In genomic region chr5:157100140-157100679, GRCh38 we compare ENCODE assay signal across 8 cellular contexts. TPM values are rescaled to one million over a fixed set of nuclear protein-coding genes. Genes with fewer than 3 reads are reported as not detected.
DNase-seq lines count a peak whose midpoint lies in the region; ATAC-seq, FAIRE-seq and TF ChIP-seq lines count a peak whose summit lies in the region.

No MANE protein-coding gene starts in this region.

- H3K4me1 Mint-ChIP-seq in activated T-helper 17 cell treated with anti-CD3 and anti-CD28 coated beads, Interleukin-2, amount 50 U/mL, for 72 hours = peaks cover 9% of the 10 kb centered on the region
- peaks cover 38 to 47% of the 10 kb centered on the region in 2 donors for H3K4me1 Mint-ChIP-seq in natural killer cell treated with Interleukin-12 subunit alpha and Interleukin-12 subunit beta and Interleukin-15 and Interleukin-18, amount 100 ng/mL, for 72 hours (ENCODE audit: low read depth in 2 of 2)
- no peaks in the 10 kb centered on the region for H3K4me1 Mint-ChIP-seq in Caco-2 (ENCODE audit: low read depth, unreplicated experiment)

- no peaks in the 10 kb centered on the region for H3K4me1 ChIP-seq in Caco-2

- H3K36me3 ChIP-seq in Caco-2 (ENCODE audit: control insufficient read depth, insufficient read depth, low read length) = no peaks in the 10 kb centered on the region

- H3K27ac Mint-ChIP-seq in activated T-helper 17 cell treated with anti-CD3 and anti-CD28 coated beads, Interleukin-2, amount 50 U/mL, for 72 hours = peak overlapping the region; percentile 78
- H3K27ac Mint-ChIP-seq in natural killer cell treated with Interleukin-12 subunit alpha and Interleukin-12 subunit beta and Interleukin-15 and Interleukin-18, amount 100 ng/mL, for 72 hours = peak overlapping the region; percentile 97 to 99
- no peak overlapping the region for H3K27ac Mint-ChIP-seq in Caco-2 (ENCODE audit: unreplicated experiment)

- intact Hi-C loops in Caco-2 (cut with micrococcal nuclease; ENCODE audit: unreplicated experiment) = no loop called here

- H3K9me3 Mint-ChIP-seq in activated T-helper 17 cell treated with anti-CD3 and anti-CD28 coated beads, Interleukin-2, amount 50 U/mL, for 72 hours = no peaks in the 10 kb centered on the region
- H3K9me3 Mint-ChIP-seq in natural killer cell treated with Interleukin-12 subunit alpha and Interleukin-12 subunit beta and Interleukin-15 and Interleukin-18, amount 100 ng/mL, for 72 hours = no peaks in the 10 kb centered on the region
- no peaks in the 10 kb centered on the region for H3K9me3 Mint-ChIP-seq in Caco-2 (ENCODE audit: unreplicated experiment)

- ATAC-seq in GM18858 (IDR thresholded peaks at IDR 0.05; ENCODE audit: unreplicated experiment) (peak; percentile 72), HG03280 (IDR thresholded peaks at IDR 0.05; ENCODE audit: unreplicated experiment) (no peak)
- peak; percentile 94 for ATAC-seq in activated T-helper 17 cell treated with anti-CD3 and anti-CD28 coated beads, Interleukin-2, amount 50 U/mL, for 72 hours (replicated peaks)
- ATAC-seq in natural killer cell treated with Interleukin-12 subunit alpha and Interleukin-12 subunit beta and Interleukin-15 and Interleukin-18, amount 100 ng/mL, for 72 hours = peak; percentile 88 to 89

- H3K36me3 Mint-ChIP-seq in activated T-helper 17 cell treated with anti-CD3 and anti-CD28 coated beads, Interleukin-2, amount 50 U/mL, for 72 hours (ENCODE audit: low read depth) = peaks cover 45% of the 10 kb centered on the region
- peaks cover 40% of the 10 kb centered on the region for H3K36me3 Mint-ChIP-seq in natural killer cell treated with Interleukin-12 subunit alpha and Interleukin-12 subunit beta and Interleukin-15 and Interleukin-18, amount 100 ng/mL, for 72 hours
- H3K36me3 Mint-ChIP-seq in Caco-2 (ENCODE audit: insufficient read depth, unreplicated experiment) = no peaks in the 10 kb centered on the region

- POLR2A ChIA-PET in Caco-2 (lab: Charles Lee) = no interaction called here

- no peak for TF ChIP-seq CTCF in Caco-2 (IDR thresholded peaks at IDR 0.05; ENCODE audit: insufficient read depth in 1 of 2, low read depth in 1 of 2, low read length in 1 of 2, severe bottlenecking in 1 of 2, unreplicated experiment in 1 of 2)

- BruUV-seq in Caco-2 (replicated peaks; lab: Mats Ljungman, UMichigan) = no TSS peak

- H3K9me3 ChIP-seq in Caco-2 = no peaks in the 10 kb centered on the region

- H3K4me3 Mint-ChIP-seq in activated T-helper 17 cell treated with anti-CD3 and anti-CD28 coated beads, Interleukin-2, amount 50 U/mL, for 72 hours = peak overlapping the region; percentile 48
- H3K4me3 Mint-ChIP-seq in natural killer cell treated with Interleukin-12 subunit alpha and Interleukin-12 subunit beta and Interleukin-15 and Interleukin-18, amount 100 ng/mL, for 72 hours = peak overlapping the region; percentile 94
- H3K4me3 Mint-ChIP-seq in Caco-2 (ENCODE audit: unreplicated experiment) = no peak overlapping the region

- no peaks in the 10 kb centered on the region for H3K27me3 Mint-ChIP-seq in activated T-helper 17 cell treated with anti-CD3 and anti-CD28 coated beads, Interleukin-2, amount 50 U/mL, for 72 hours
- no peaks in the 10 kb centered on the region for H3K27me3 Mint-ChIP-seq in natural killer cell treated with Interleukin-12 subunit alpha and Interleukin-12 subunit beta and Interleukin-15 and Interleukin-18, amount 100 ng/mL, for 72 hours
- no peaks in the 10 kb centered on the region for H3K27me3 Mint-ChIP-seq in Caco-2 (ENCODE audit: insufficient read depth, unreplicated experiment)

- CTCF ChIA-PET in Caco-2 (lab: Charles Lee) = no interaction called here

- FAIRE-seq in HTR-8/SVneo (lab: Jason Lieb, UNC) = peak; percentile 13

- DNase-seq in HTR-8/SVneo (ENCODE audit: insufficient read length, low spot score) = no peak
- DNase-seq in natural killer cell treated with Interleukin-12 subunit alpha and Interleukin-12 subunit beta and Interleukin-15 and Interleukin-18, amount 100 ng/mL, for 72 hours (ENCODE audit: low spot score) = peak; percentile 64
- no peak for DNase-seq in DMS153 (lab: John Stamatoyannopoulos, UW)
- DNase-seq in Caco-2 = no peak
- no peak for DNase-seq in D341Med (ENCODE audit: low spot score)

- no peaks in the 10 kb centered on the region for H3K27me3 ChIP-seq in Caco-2 (replicated peaks; ENCODE audit: control insufficient read depth, insufficient read depth, low read length)

- no peak overlapping the region for H3K4me3 ChIP-seq in Caco-2 (ENCODE audit: low read depth, low read length)

RNA-seq across cellular contexts. Expression of gene HAVCR2, which starts 8.6 kb away (rescaled TPM):
- total RNA-seq in activated T-helper 17 cell treated with anti-CD3 and anti-CD28 coated beads, Interleukin-2, amount 50 U/mL, for 72 hours = 10 to 100 TPM; 35.4 to 46.9 TPM
- total RNA-seq in natural killer cell treated with Interleukin-12 subunit alpha and Interleukin-12 subunit beta and Interleukin-15 and Interleukin-18, amount 100 ng/mL, for 72 hours = 100 to 1,000 TPM; 378 to 721 TPM
- 0.32 and 0.41 TPM in 2 replicates for total RNA-seq in Caco-2 (2022)

RNA-seq across cellular contexts. Expression of gene HAVCR1, which starts 41.3 kb away (rescaled TPM):
- 1 to 10 TPM in 1 of 2 donors, not detected in 1; 1.5 TPM for total RNA-seq in activated T-helper 17 cell treated with anti-CD3 and anti-CD28 coated beads, Interleukin-2, amount 50 U/mL, for 72 hours
- 10 to 100 TPM; 23.9 to 26.5 TPM for total RNA-seq in natural killer cell treated with Interleukin-12 subunit alpha and Interleukin-12 subunit beta and Interleukin-15 and Interleukin-18, amount 100 ng/mL, for 72 hours
- total RNA-seq in Caco-2 (2022) = 135 and 144 TPM in 2 replicates

RNA-seq across cellular contexts. Expression of gene MED7, which starts 42.5 kb away (rescaled TPM):
- total RNA-seq in activated T-helper 17 cell treated with anti-CD3 and anti-CD28 coated beads, Interleukin-2, amount 50 U/mL, for 72 hours = 10 to 100 TPM in 1 of 2 donors, 1 to 10 TPM in 1; 9.3 to 20.3 TPM
- total RNA-seq in natural killer cell treated with Interleukin-12 subunit alpha and Interleukin-12 subunit beta and Interleukin-15 and Interleukin-18, amount 100 ng/mL, for 72 hours = 10 to 100 TPM; 14.8 to 16.6 TPM
- 14.6 and 17.3 TPM in 2 replicates for total RNA-seq in Caco-2 (2022)

Comparison
In these comparisons a context has a peak if more than half of its experiments do, and no peak if none do; other contexts are left out.
1. RNA of gene HAVCR2, which starts 8.6 kb away (total RNA-seq): 378 to 721 TPM in natural killer cell treated with Interleukin-12 subunit alpha and Interleukin-12 subunit beta and Interleukin-15 and Interleukin-18, amount 100 ng/mL, for 72 hours and 35.4 to 46.9 TPM in activated T-helper 17 cell treated with anti-CD3 and anti-CD28 coated beads, Interleukin-2, amount 50 U/mL, for 72 hours; 0.32 to 0.41 TPM in Caco-2; every median in the first group is over 10 times any median in the second.
2. RNA of gene HAVCR1, which starts 41.3 kb away (total RNA-seq): 135 to 144 TPM in Caco-2 and 23.9 to 26.5 TPM in natural killer cell treated with Interleukin-12 subunit alpha and Interleukin-12 subunit beta and Interleukin-15 and Interleukin-18, amount 100 ng/mL, for 72 hours; 1.5 TPM in activated T-helper 17 cell treated with anti-CD3 and anti-CD28 coated beads, Interleukin-2, amount 50 U/mL, for 72 hours; every median in the first group is over 4 times any median in the second.